8 cellular contexts compared by ENCODE assay signal in genomic region chr1:150362721-150363425, GRCh38. TPM values are rescaled to one million over a fixed set of nuclear protein-coding genes. Genes with fewer than 3 reads are reported as not detected.
DNase-seq lines count a peak whose midpoint lies in the region; ATAC-seq and TF ChIP-seq lines count a peak whose summit lies in the region.

No MANE protein-coding gene starts in this region.

- peak overlapping the region; percentile 91 for H2AFZ ChIP-seq in neural progenitor cell (replicated peaks)

- no peaks in the 10 kb centered on the region for H3K9me3 Mint-ChIP-seq in neural progenitor cell

- H3K27ac ChIP-seq in Peyer's patch (peak overlapping the region; percentile 87 to 96 (median 90)), duodenal mucosa (ENCODE audit: low read depth, low read length) (peak overlapping the region; percentile 96), neural progenitor cell (peak overlapping the region; percentile 99)

- peak overlapping the region; percentile 66 to 75 (median 70) for H3K4me3 ChIP-seq in Peyer's patch
- peak overlapping the region; percentile 88 to 96 for H3K4me3 ChIP-seq in duodenal mucosa (ENCODE audit: low read depth in 1 of 2, low read length in 2 of 2)
- H3K4me3 ChIP-seq in neural progenitor cell: peak overlapping the region; percentile 77

- TF ChIP-seq CTCF in Peyer's patch (IDR thresholded peaks at IDR 0.05) (no peak), neural progenitor cell (IDR thresholded peaks at IDR 0.05) (no peak)

- H3K4me2 ChIP-seq in neural progenitor cell: peak overlapping the region; percentile 91

- H3K9me3 ChIP-seq in Peyer's patch (no peaks in the 10 kb centered on the region), duodenal mucosa (ENCODE audit: control insufficient read depth in 1 of 2, low read length in 2 of 2) (no peaks in the 10 kb centered on the region), neural progenitor cell (ENCODE audit: low read depth) (no peaks in the 10 kb centered on the region)

- peak overlapping the region; percentile 99 for H3K27ac Mint-ChIP-seq in neural progenitor cell

- H3K27me3 Mint-ChIP-seq in neural progenitor cell (ENCODE audit: insufficient read depth, low read depth): peaks cover 6% of the 10 kb centered on the region

- ATAC-seq in HG02981 (IDR thresholded peaks at IDR 0.05; ENCODE audit: unreplicated experiment): no peak

- no peaks in the 10 kb centered on the region for H3K36me3 ChIP-seq in Peyer's patch
- no peaks in the 10 kb centered on the region for H3K36me3 ChIP-seq in duodenal mucosa (ENCODE audit: control insufficient read depth in 1 of 2, insufficient read depth in 2 of 2, low read length in 2 of 2)
- H3K36me3 ChIP-seq in neural progenitor cell: no peaks in the 10 kb centered on the region

- H3K4me1 ChIP-seq in Peyer's patch (peaks cover 0 to 16% (median 0%) of the 10 kb centered on the region in 4 donors), duodenal mucosa (ENCODE audit: control insufficient read depth in 1 of 2, insufficient read depth in 2 of 2, low read length in 2 of 2) (peaks cover 4 to 9% of the 10 kb centered on the region in 2 donors), neural progenitor cell (peaks cover 18% of the 10 kb centered on the region)

- H3K9ac ChIP-seq in duodenal mucosa (ENCODE audit: low read depth in 1 of 2, low read length in 2 of 2): peak overlapping the region; percentile 79 to 97
- peak overlapping the region; percentile 79 for H3K9ac ChIP-seq in neural progenitor cell

- peaks cover 32% of the 10 kb centered on the region for H3F3A ChIP-seq in neural progenitor cell (ENCODE audit: low read depth)

- peaks cover 8% of the 10 kb centered on the region for H3K36me3 Mint-ChIP-seq in neural progenitor cell

- peaks cover 38% of the 10 kb centered on the region for H3K79me2 ChIP-seq in neural progenitor cell (ENCODE audit: low read depth)

- peak; percentile 37 for DNase-seq in activated T-cell treated with anti-CD3 and anti-CD28 coated beads for 1 hour (ENCODE audit: low read depth)
- DNase-seq in activated T-cell treated with anti-CD3 and anti-CD28 coated beads, Interleukin-2, amount 50 U/mL, for 1 hour: no peak
- DNase-seq in Peyer's patch: no peak
- no peak for DNase-seq in neural progenitor cell (ENCODE audit: low spot score)
- no peak for DNase-seq in cerebellum (ENCODE audit: low spot score)
- DNase-seq in T-helper 9 cell: no peak

- H3K27me3 ChIP-seq in Peyer's patch: no peaks in the 10 kb centered on the region
- no peaks in the 10 kb centered on the region for H3K27me3 ChIP-seq in duodenal mucosa (ENCODE audit: control insufficient read depth in 1 of 2, insufficient read depth in 2 of 2, low read length in 2 of 2)
- no peaks in the 10 kb centered on the region for H3K27me3 ChIP-seq in neural progenitor cell

- H4K20me1 ChIP-seq in neural progenitor cell (ENCODE audit: low read depth): no peaks in the 10 kb centered on the region

- peaks cover 28% of the 10 kb centered on the region for H3K4me1 Mint-ChIP-seq in neural progenitor cell

- peak overlapping the region; percentile 100 for H3K4me3 Mint-ChIP-seq in neural progenitor cell

- TF ChIP-seq POLR2A in Peyer's patch (IDR thresholded peaks at IDR 0.05): no peak

RNA-seq across cellular contexts. Expression of gene RPRD2, which starts 1.1 kb away (rescaled TPM):
- total RNA-seq in Peyer's patch (10 to 100 TPM; 21.5 to 44.6 (median 28.2) TPM), neural progenitor cell (ENCODE audit: low replicate concordance) (19.7 and 20.0 TPM in 2 replicates), cerebellum (23.0 TPM)

RNA-seq across cellular contexts. Expression of gene PRPF3, which starts 41.5 kb away (rescaled TPM):
- total RNA-seq in Peyer's patch (100 to 1,000 TPM in 1 of 4 donors, 10 to 100 TPM in 3; 71.6 to 132 (median 91.1) TPM), neural progenitor cell (ENCODE audit: low replicate concordance) (69.7 and 86.2 TPM in 2 replicates), cerebellum (62.6 TPM)
